ENCODE assay signal across 1 cellular context in genomic region chr6:71012871-71013456, GRCh38.
TF ChIP-seq lines count a peak whose summit lies in the region.

No MANE protein-coding gene starts in this region.

TF ChIP-seq in K562, 482 proteins besides CTCF, POLR2A, EP300 and RAD21 (continued from another document):
- TF ChIP-seq ZNF707 (CRISPR knock-in tag; conservative IDR thresholded peaks at IDR 0.05) (no peak), CEBPB (tag; IDR thresholded peaks at IDR 0.05) (no peak)
